1 cellular context compared by ENCODE assay signal in genomic region chr20:23086931-23087411, GRCh38.
TF ChIP-seq lines count a peak whose summit lies in the region.

No MANE protein-coding gene starts in this region.

TF ChIP-seq in K562, 482 proteins besides CTCF, POLR2A, EP300 and RAD21:
- TF ChIP-seq MTA2 (IDR thresholded peaks at IDR 0.05; ENCODE audit: low read depth) (no peak), PHTF2 (CRISPR knock-in tag; IDR thresholded peaks at IDR 0.05) (no peak), MED1 (CRISPR knock-in tag; IDR thresholded peaks at IDR 0.05; ENCODE audit: borderline replicate concordance) (no peak), ZC3H4 (CRISPR knock-in tag; IDR thresholded peaks at IDR 0.05; ENCODE audit: borderline replicate concordance) (no peak), LARP7 (IDR thresholded peaks at IDR 0.05) (no peak), MYBL2 (IDR thresholded peaks at IDR 0.05; ENCODE audit: low read depth) (no peak), MYBL2 (CRISPR knock-in tag; IDR thresholded peaks at IDR 0.05; ENCODE audit: borderline replicate concordance) (no peak), ZNF609 (CRISPR knock-in tag; IDR thresholded peaks at IDR 0.05; ENCODE audit: borderline replicate concordance) (no peak), ATF6 (CRISPR knock-in tag; IDR thresholded peaks at IDR 0.05) (no peak)
- TF ChIP-seq, protein P1, sequence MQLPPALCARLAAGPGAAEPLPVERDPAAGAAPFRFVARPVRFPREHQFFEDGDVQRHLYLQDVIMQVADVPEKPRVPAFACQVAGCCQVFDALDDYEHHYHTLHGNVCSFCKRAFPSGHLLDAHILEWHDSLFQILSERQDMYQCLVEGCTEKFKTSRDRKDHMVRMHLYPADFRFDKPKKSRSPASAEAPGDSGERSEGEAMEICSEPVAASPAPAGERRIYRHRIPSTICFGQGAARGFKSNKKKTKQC (CRISPR knock-in tag; IDR thresholded peaks at IDR 0.05): no peak
- TF ChIP-seq, protein P2, sequence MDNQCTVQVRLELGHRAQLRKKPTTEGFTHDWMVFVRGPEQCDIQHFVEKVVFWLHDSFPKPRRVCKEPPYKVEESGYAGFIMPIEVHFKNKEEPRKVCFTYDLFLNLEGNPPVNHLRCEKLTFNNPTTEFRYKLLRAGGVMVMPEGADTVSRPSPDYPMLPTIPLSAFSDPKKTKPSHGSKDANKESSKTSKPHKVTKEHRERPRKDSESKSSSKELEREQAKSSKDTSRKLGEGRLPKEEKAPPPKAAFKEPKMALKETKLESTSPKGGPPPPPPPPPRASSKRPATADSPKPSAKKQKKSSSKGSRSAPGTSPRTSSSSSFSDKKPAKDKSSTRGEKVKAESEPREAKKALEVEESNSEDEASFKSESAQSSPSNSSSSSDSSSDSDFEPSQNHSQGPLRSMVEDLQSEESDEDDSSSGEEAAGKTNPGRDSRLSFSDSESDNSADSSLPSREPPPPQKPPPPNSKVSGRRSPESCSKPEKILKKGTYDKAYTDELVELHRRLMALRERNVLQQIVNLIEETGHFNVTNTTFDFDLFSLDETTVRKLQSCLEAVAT (IDR thresholded peaks at IDR 0.05): no peak
- TF ChIP-seq, protein P3, sequence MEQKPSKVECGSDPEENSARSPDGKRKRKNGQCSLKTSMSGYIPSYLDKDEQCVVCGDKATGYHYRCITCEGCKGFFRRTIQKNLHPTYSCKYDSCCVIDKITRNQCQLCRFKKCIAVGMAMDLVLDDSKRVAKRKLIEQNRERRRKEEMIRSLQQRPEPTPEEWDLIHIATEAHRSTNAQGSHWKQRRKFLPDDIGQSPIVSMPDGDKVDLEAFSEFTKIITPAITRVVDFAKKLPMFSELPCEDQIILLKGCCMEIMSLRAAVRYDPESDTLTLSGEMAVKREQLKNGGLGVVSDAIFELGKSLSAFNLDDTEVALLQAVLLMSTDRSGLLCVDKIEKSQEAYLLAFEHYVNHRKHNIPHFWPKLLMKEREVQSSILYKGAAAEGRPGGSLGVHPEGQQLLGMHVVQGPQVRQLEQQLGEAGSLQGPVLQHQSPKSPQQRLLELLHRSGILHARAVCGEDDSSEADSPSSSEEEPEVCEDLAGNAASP (IDR thresholded peaks at IDR 0.05): no peak
